ENCODE assay signal across 8 cellular contexts in the genomic region with DNA sequence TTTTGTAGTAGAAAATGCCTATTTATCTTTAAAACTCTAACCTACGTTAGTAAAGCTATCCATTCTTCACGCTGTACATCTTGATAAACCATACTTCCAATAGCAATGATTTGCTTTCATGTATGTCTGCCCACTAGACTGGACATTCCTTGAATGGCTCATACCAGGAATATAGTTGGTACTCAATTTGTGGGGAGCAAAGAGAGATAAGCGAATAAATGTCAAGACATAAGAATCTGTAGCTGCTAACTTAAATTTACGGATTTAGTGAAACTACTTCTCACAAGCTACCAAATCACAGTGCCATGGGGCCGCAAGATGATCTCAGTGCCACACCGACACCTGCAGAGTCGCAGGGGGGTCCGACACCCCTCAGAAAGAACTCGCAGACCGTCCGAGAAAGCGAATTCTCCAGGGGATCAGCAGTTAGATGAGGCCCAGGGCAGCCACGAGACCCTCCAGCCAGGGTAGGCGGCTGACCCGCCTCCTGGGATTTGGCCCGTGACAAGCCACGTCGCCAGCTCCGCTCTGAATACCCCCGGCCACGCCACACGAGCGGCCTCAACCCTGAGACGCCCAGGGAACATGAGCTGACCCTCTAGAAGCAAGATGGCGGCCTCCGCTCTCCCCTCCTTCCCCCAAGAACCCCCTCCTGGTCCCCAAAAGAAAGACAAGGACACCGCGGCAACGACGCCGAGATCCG. TPM values are rescaled to one million over a fixed set of nuclear protein-coding genes. Genes with fewer than 3 reads are reported as not detected.
A peak's percentile ranks its signal among the peaks of the same experiment; 100 is the strongest.
DNase-seq lines count a peak whose midpoint lies in the region; ATAC-seq, FAIRE-seq and TF ChIP-seq lines count a peak whose summit lies in the region.

No MANE protein-coding gene starts in this region.

- no peaks in the 10 kb centered on the region for H3K27me3 ChIP-seq in HUES48 (ENCODE audit: control insufficient read depth, insufficient read depth, low read length)
- no peaks in the 10 kb centered on the region for H3K27me3 ChIP-seq in K562 (ENCODE audit: control insufficient read depth in 2 of 2, insufficient read depth in 2 of 2, low read length in 2 of 2)
- H3K27me3 ChIP-seq in thymus (ENCODE audit: control insufficient read depth, insufficient read depth): no peaks in the 10 kb centered on the region

- ATAC-seq in K562 (peak; percentile 38), left colon (peak; percentile 16)

- H3K4me1 Mint-ChIP-seq in activated naive CD4-positive, alpha-beta T cell treated with anti-CD3 and anti-CD28 coated beads, Interleukin-2, amount 50 U/mL, for 24 hours: peaks cover 51% of the 10 kb centered on the region

- peak overlapping the region; percentile 91 for H3K27ac Mint-ChIP-seq in activated naive CD4-positive, alpha-beta T cell treated with anti-CD3 and anti-CD28 coated beads, Interleukin-2, amount 50 U/mL, for 24 hours

- H3K4me1 ChIP-seq in HUES48 (ENCODE audit: control insufficient read depth, insufficient read depth, low read length): peaks cover 36% of the 10 kb centered on the region
- H3K4me1 ChIP-seq in K562 (replicated peaks in 1 of 2; ENCODE audit: control insufficient read depth in 2 of 2, insufficient read depth in 2 of 2, low read length in 2 of 2): peaks cover 21 to 41% of the 10 kb centered on the region in 2 experiments
- H3K4me1 ChIP-seq in thymus (ENCODE audit: control insufficient read depth, insufficient read depth, low read length): peaks cover 11% of the 10 kb centered on the region

- peaks cover 3% of the 10 kb centered on the region for H3K36me3 Mint-ChIP-seq in activated naive CD4-positive, alpha-beta T cell treated with anti-CD3 and anti-CD28 coated beads, Interleukin-2, amount 50 U/mL, for 24 hours

- no peaks in the 10 kb centered on the region for H3K9me3 Mint-ChIP-seq in activated naive CD4-positive, alpha-beta T cell treated with anti-CD3 and anti-CD28 coated beads, Interleukin-2, amount 50 U/mL, for 24 hours

- intact Hi-C loops in K562 (cut with micrococcal nuclease): loop anchor here (1.0 to 5.0 kb wide), 3 partner anchors 33 to 325 kb away; no protein-coding TSS in a partner anchor
- intact Hi-C loops in left colon (cut with DNase I, micrococcal nuclease): no loop called here
- intact Hi-C loops in posterior cingulate gyrus (cut with DNase I): loop anchor here (5.0 kb wide), 1 partner anchor 35 kb away; no protein-coding TSS in a partner anchor

- peaks cover 52% of the 10 kb centered on the region for H3K79me2 ChIP-seq in K562 (ENCODE audit: control insufficient read depth, insufficient read depth, low read length)

- peak overlapping the region; percentile 88 for H2AFZ ChIP-seq in K562 (ENCODE audit: low read depth, low read length)

- TF ChIP-seq EP300 in K562 (IDR thresholded peaks at IDR 0.05; ENCODE audit: low read length): no peak

- no peak for TF ChIP-seq CTCF in K562 (IDR thresholded peaks at IDR 0.05 in 2 of 3, conservative IDR thresholded peaks at IDR 0.05 in 1 of 3; ENCODE audit: insufficient read depth in 2 of 3, low read depth in 1 of 3, low read length in 3 of 3)

- peak overlapping the region; percentile 94 for H3K4me2 ChIP-seq in K562 (ENCODE audit: insufficient read depth, low read length)

- H3K9me3 ChIP-seq in HUES48 (ENCODE audit: control insufficient read depth, insufficient read depth, low read length) (no peaks in the 10 kb centered on the region), K562 (replicated peaks; ENCODE audit: control insufficient read depth, insufficient read depth, low read depth, low read length) (no peaks in the 10 kb centered on the region), thymus (ENCODE audit: control insufficient read depth) (no peaks in the 10 kb centered on the region)

- H3K4me3 ChIP-seq in HUES48 (ENCODE audit: low read depth, low read length): peak overlapping the region; percentile 90
- H3K4me3 ChIP-seq in K562: peak overlapping the region; percentile 88
- peak overlapping the region; percentile 98 for H3K4me3 ChIP-seq in thymus (ENCODE audit: low read length)

- BruUV-seq in K562 (replicated peaks; lab: Mats Ljungman, UMichigan): TSS peak; percentile 79

- H3K36me3 ChIP-seq in HUES48 (ENCODE audit: control insufficient read depth, insufficient read depth, low read length) (no peaks in the 10 kb centered on the region), K562 (ENCODE audit: control insufficient read depth, insufficient read depth, low read length) (no peaks in the 10 kb centered on the region; the same call in 2 of the 3 replicates), thymus (ENCODE audit: control insufficient read depth, insufficient read depth) (no peaks in the 10 kb centered on the region)

- no peak for DNase-seq in activated naive CD4-positive, alpha-beta T cell treated with anti-CD3 and anti-CD28 coated beads, Interleukin-2, amount 50 U/mL, for 16 hours
- DNase-seq in K562 (ENCODE audit: extremely low read depth in 1 of 4, low spot score in 3 of 4) (no peak), left colon (no peak), posterior cingulate gyrus (no peak), NCI-H187 (lab: John Stamatoyannopoulos, UW) (no peak)

- in situ Hi-C loops in K562 (cut with MboI): no loop called here

- no peaks in the 10 kb centered on the region for H3K9me1 ChIP-seq in K562 (ENCODE audit: control insufficient read depth, insufficient read depth, low read length)

- no peak for TF ChIP-seq RAD21 in K562 (CRISPR knock-in tag; conservative IDR thresholded peaks at IDR 0.05 in 1 of 2, IDR thresholded peaks at IDR 0.05 in 1 of 2)

- no peak for FAIRE-seq in K562 (lab: Jason Lieb, UNC)

- H3K27ac ChIP-seq in HUES48 (ENCODE audit: low read depth, low read length) (peak overlapping the region; percentile 97), K562 (ENCODE audit: extremely low read depth, low read depth, low read length) (peak overlapping the region; percentile 79), thymus (ENCODE audit: low read depth) (peak overlapping the region; percentile 89)

- POLR2A ChIA-PET in K562 (lab: Yijun Ruan, JAX): interaction anchor here (0.6 to 4.0 kb wide), 12 partner anchors 9 to 693 kb away, joined by 3 to 22 read pairs (median 3); no protein-coding TSS in a partner anchor

- no peak for TF ChIP-seq POLR2A in K562 (conservative IDR thresholded peaks at IDR 0.05)

- H3K4me3 Mint-ChIP-seq in activated naive CD4-positive, alpha-beta T cell treated with anti-CD3 and anti-CD28 coated beads, Interleukin-2, amount 50 U/mL, for 24 hours: peak overlapping the region; percentile 86

- H3K9ac ChIP-seq in HUES48 (ENCODE audit: low read depth, low read length) (peak overlapping the region; percentile 95), K562 (ENCODE audit: insufficient read depth in 1 of 2, low read depth in 2 of 2, low read length in 2 of 2) (peak overlapping the region; percentile 84 to 98)

- peaks cover 10% of the 10 kb centered on the region; the same call in 1 of the 2 replicates for H4K20me1 ChIP-seq in K562 (replicated peaks; ENCODE audit: control insufficient read depth, insufficient read depth, low read length)

- CTCF ChIA-PET in K562 (lab: Yijun Ruan, JAX; ENCODE audit: low intra/inter-chr PET ratio): no interaction called here

- 1% methylated on average over 24 of the region's 32 CpGs for WGBS in K562 (ENCODE audit: insufficient coverage, low coverage, missing lambda C conversion rate)
- 28% methylated on average over 32 of the region's 32 CpGs for WGBS in thymus

- H3K27me3 Mint-ChIP-seq in activated naive CD4-positive, alpha-beta T cell treated with anti-CD3 and anti-CD28 coated beads, Interleukin-2, amount 50 U/mL, for 24 hours: no peaks in the 10 kb centered on the region

RNA-seq across cellular contexts. Expression of gene RALA, which starts 0.6 kb away (rescaled TPM):
- 8.4 and 9.2 TPM in 2 replicates for total RNA-seq in K562 (2011; cell fraction: chromatin; rRNA removed; ENCODE audit: low replicate concordance)
- total RNA-seq in K562 (2011; cell fraction: nucleolus; rRNA removed): 8.0 and 11.1 TPM in 2 replicates
- 10.6 and 21.0 TPM in 2 replicates for total RNA-seq in K562 (2011; cell fraction: nucleoplasm; rRNA removed)
- total RNA-seq in K562 (2014; rRNA removed) (7.7 and 9.7 TPM in 2 replicates), K562 (2014; rRNA removed; fragmentation: Illumina TruSeq; extraction: Trizol) (25.7 and 27.1 TPM in 2 replicates), K562 (2015; rRNA removed; fragmentation: Illumina TruSeq; extraction: Trizol) (21.5 and 25.6 TPM in 2 replicates), K562 (2021) (25.9 and 26.1 TPM in 2 replicates), left colon (10 to 100 TPM; 51.3 to 52.4 TPM)
- polyA plus RNA-seq in K562 (2011; rRNA removed) (21.8 and 27.7 TPM in 2 replicates), K562 (2014; fragmentation: Illumina TruSeq; extraction: Trizol) (23.8 and 28.0 TPM in 2 replicates), K562 (2014; fragmentation: Nextera tagmentation; extraction: Ambion mirVana) (1 to 10 TPM; 7.2 to 9.7 TPM), K562 (2014; rRNA removed) (25.9 and 27.8 TPM in 2 replicates), thymus (38.2 TPM)
- polyA plus RNA-seq in K562 (2011; cell fraction: cytosol; rRNA removed): 6.7 and 9.2 TPM in 2 replicates
- 5.5 and 6.9 TPM in 2 replicates for polyA plus RNA-seq in K562 (2011; cell fraction: nucleus; rRNA removed)
- 27.7 and 49.2 TPM in 2 replicates for polyA plus RNA-seq in K562 (2012)
- polyA minus RNA-seq in K562 (2011; rRNA and poly(A)+ RNA removed): 44.3 and 45.6 TPM in 2 replicates
- polyA minus RNA-seq in K562 (2011; cell fraction: cytosol; rRNA and poly(A)+ RNA removed): 16.7 and 18.3 TPM in 2 replicates
- polyA minus RNA-seq in K562 (2011; cell fraction: nucleus; rRNA and poly(A)+ RNA removed): 10.5 and 14.3 TPM in 2 replicates

RNA-seq across cellular contexts. Expression of gene YAE1, which starts 56.6 kb away (rescaled TPM):
- 15.3 and 52.6 TPM in 2 replicates for total RNA-seq in K562 (2011; cell fraction: chromatin; rRNA removed; ENCODE audit: low replicate concordance)
- total RNA-seq in K562 (2011; cell fraction: nucleolus; rRNA removed): 11.7 and 19.3 TPM in 2 replicates
- total RNA-seq in K562 (2011; cell fraction: nucleoplasm; rRNA removed): 28.8 and 50.9 TPM in 2 replicates
- total RNA-seq in K562 (2014; rRNA removed) (16.3 and 29.6 TPM in 2 replicates), K562 (2014; rRNA removed; fragmentation: Illumina TruSeq; extraction: Trizol) (28.5 and 30.1 TPM in 2 replicates), K562 (2015; rRNA removed; fragmentation: Illumina TruSeq; extraction: Trizol) (28.1 and 29.5 TPM in 2 replicates), K562 (2021) (15.2 and 17.9 TPM in 2 replicates), left colon (10 to 100 TPM; 19.0 to 27.4 TPM)
- polyA plus RNA-seq in K562 (2011; rRNA removed) (27.3 and 41.2 TPM in 2 replicates), K562 (2014; fragmentation: Illumina TruSeq; extraction: Trizol) (23.4 and 27.4 TPM in 2 replicates), K562 (2014; fragmentation: Nextera tagmentation; extraction: Ambion mirVana) (10 to 100 TPM; 60.6 to 63.4 TPM), K562 (2014; rRNA removed) (35.0 and 36.7 TPM in 2 replicates), thymus (34.2 TPM)
- polyA plus RNA-seq in K562 (2011; cell fraction: cytosol; rRNA removed): 5.7 and 11.3 TPM in 2 replicates
- 23.0 and 30.6 TPM in 2 replicates for polyA plus RNA-seq in K562 (2011; cell fraction: nucleus; rRNA removed)
- polyA plus RNA-seq in K562 (2012): 16.8 and 21.2 TPM in 2 replicates
- 37.4 and 49.6 TPM in 2 replicates for polyA minus RNA-seq in K562 (2011; rRNA and poly(A)+ RNA removed)
- polyA minus RNA-seq in K562 (2011; cell fraction: cytosol; rRNA and poly(A)+ RNA removed): 8.2 and 9.3 TPM in 2 replicates
- 29.8 and 56.1 TPM in 2 replicates for polyA minus RNA-seq in K562 (2011; cell fraction: nucleus; rRNA and poly(A)+ RNA removed)

Comparison
In these comparisons a context has a peak if more than half of its experiments do, and no peak if none do; other contexts are left out.
1. intact Hi-C loops: an anchor here in K562 (1.0 to 5.0 kb wide) and posterior cingulate gyrus (5.0 kb wide); none called in left colon.